Comparison of ENCODE assay signal across 40 cellular contexts in the genomic region with DNA sequence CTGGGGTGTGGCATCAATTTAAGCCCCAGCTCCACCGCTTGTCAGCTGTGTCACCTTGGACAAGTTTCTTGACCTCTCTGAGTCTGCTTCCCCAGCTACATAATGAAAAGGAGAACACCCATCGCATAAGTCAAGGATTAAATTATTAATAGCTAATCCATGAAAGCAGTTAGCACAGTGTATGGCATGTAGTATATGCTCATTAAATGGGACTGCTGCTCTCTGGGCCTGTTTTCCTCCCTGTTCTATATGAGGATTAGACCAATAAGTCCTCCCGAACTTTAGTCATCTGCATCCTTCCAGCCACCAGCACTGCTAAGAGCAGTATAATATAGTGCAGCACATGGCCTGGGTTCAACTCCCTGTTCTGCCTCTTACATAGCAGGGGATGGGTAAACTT. TPM values are rescaled to one million over a fixed set of nuclear protein-coding genes. Genes with fewer than 3 reads are reported as not detected.
"Had no signal": no experiment of that assay in that cellular context is flagged by ENCODE, and none has a peak within 500 bp of the region (broad histone marks: within the 10 kb centered on the region; RNA-seq: fewer than 3 reads in every experiment).

No MANE protein-coding gene starts in this region.

- H3K27ac ChIP-seq: adrenal gland, body of pancreas, brain microvascular endothelial cell, breast epithelium, VCaP had no signal

- H3K27me3 ChIP-seq: adrenal gland, body of pancreas, breast epithelium had no signal

- H3K27me3 Mint-ChIP-seq: activated CD4-positive, alpha-beta memory T cell treated with anti-CD3 and anti-CD28 coated beads for 36 hours; activated CD4-positive, alpha-beta T cell treated with anti-CD3 and anti-CD28 coated beads, Interleukin-2, amount 10 ng/mL, durations not matched to agents 24 days and 14 days; activated CD8-positive, alpha-beta T cell treated with anti-CD3 and anti-CD28 coated beads for 36 hours; activated naive CD8-positive, alpha-beta T cell treated with anti-CD3 and anti-CD28 coated beads for 36 hours; activated T-helper 17 cell treated with anti-CD3 and anti-CD28 coated beads, Interleukin-2, amount 50 U/mL, for 72 hours had no signal

- ATAC-seq: activated CD8-positive, alpha-beta T cell treated with anti-CD3 and anti-CD28 coated beads for 36 hours; activated naive CD4-positive, alpha-beta T cell treated with anti-CD3 and anti-CD28 coated beads, Interleukin-2, amount 50 U/mL, for 72 hours; activated T-cell treated with anti-CD3 and anti-CD28 coated beads, Interleukin-2, amount 50 U/mL, for 4 hours; activated T-cell treated with anti-CD3 and anti-CD28 coated beads, Interleukin-2, amount 50 U/mL, for 72 hours; activated T-helper 17 cell treated with anti-CD3 and anti-CD28 coated beads, Interleukin-2, amount 50 U/mL, for 72 hours; body of pancreas; T-cell had no signal

- H3K9me3 ChIP-seq: adrenal gland, body of pancreas, breast epithelium had no signal

- FAIRE-seq: astrocyte, TTC549 had no signal

- H3K36me3 Mint-ChIP-seq: activated naive CD4-positive, alpha-beta T cell treated with anti-CD3 and anti-CD28 coated beads, Interleukin-2, amount 50 U/mL, for 72 hours; activated naive CD8-positive, alpha-beta T cell treated with anti-CD3 and anti-CD28 coated beads for 36 hours had no signal

- H3K4me3 Mint-ChIP-seq: activated B cell treated with CpG ODN at 0.5 μM for 24 hours; activated CD4-positive, alpha-beta memory T cell treated with anti-CD3 and anti-CD28 coated beads for 36 hours; activated CD4-positive, alpha-beta T cell treated with anti-CD3 and anti-CD28 coated beads, Interleukin-2, amount 10 ng/mL, durations not matched to agents 24 days and 14 days; activated CD8-positive, alpha-beta T cell treated with anti-CD3 and anti-CD28 coated beads for 36 hours; activated naive CD4-positive, alpha-beta T cell treated with anti-CD3 and anti-CD28 coated beads for 36 hours; activated naive CD8-positive, alpha-beta T cell treated with anti-CD3 and anti-CD28 coated beads for 36 hours; activated T-cell treated with anti-CD3 and anti-CD28 coated beads, Interleukin-2, amount 50 U/mL, for 4 hours; activated T-cell treated with anti-CD3 and anti-CD28 coated beads, Interleukin-2, amount 50 U/mL, for 72 hours; activated T-helper 1 cell treated with anti-CD3 and anti-CD28 coated beads, Interleukin-12 subunit alpha, Interleukin-12 subunit beta, Interleukin-2, Interleukin-4 antibody, amounts not matched to agents 30 ng/mL and 10 ng/mL and 1 ng/mL, durations not matched to agents 14 hours and 24 hours and 36 hours; activated T-helper 17 cell treated with anti-CD3 and anti-CD28 coated beads, Interleukin-2, amount 50 U/mL, for 72 hours; T-cell; T-helper 2 cell treated with Interferon-gamma antibody and Interleukin-4, amounts not matched to agents 5 μg/mL and 100 μg/mL, for 36 hours had no signal

- H3K4me3 ChIP-seq: adrenal gland, body of pancreas, breast epithelium had no signal

- H3K4me1 Mint-ChIP-seq: activated naive CD8-positive, alpha-beta T cell treated with anti-CD3 and anti-CD28 coated beads for 36 hours; activated T-helper 17 cell treated with anti-CD3 and anti-CD28 coated beads, Interleukin-2, amount 50 U/mL, for 72 hours; T-cell had no signal

- H3K27ac Mint-ChIP-seq: activated B cell treated with CpG ODN at 0.5 μM for 24 hours; activated CD4-positive, alpha-beta memory T cell treated with anti-CD3 and anti-CD28 coated beads for 36 hours; activated CD4-positive, alpha-beta T cell treated with anti-CD3 and anti-CD28 coated beads, Interleukin-2, amount 10 ng/mL, durations not matched to agents 24 days and 14 days; activated CD8-positive, alpha-beta T cell treated with anti-CD3 and anti-CD28 coated beads for 36 hours; activated naive CD4-positive, alpha-beta T cell treated with anti-CD3 and anti-CD28 coated beads for 36 hours; activated naive CD4-positive, alpha-beta T cell treated with anti-CD3 and anti-CD28 coated beads, Interleukin-2, amount 50 U/mL, for 72 hours; activated naive CD8-positive, alpha-beta T cell treated with anti-CD3 and anti-CD28 coated beads for 36 hours; activated T-cell treated with anti-CD3 and anti-CD28 coated beads, Interleukin-2, amount 50 U/mL, for 72 hours; activated T-helper 1 cell treated with anti-CD3 and anti-CD28 coated beads, Interleukin-12 subunit alpha, Interleukin-12 subunit beta, Interleukin-2, Interleukin-4 antibody, amounts not matched to agents 30 ng/mL and 10 ng/mL and 1 ng/mL, durations not matched to agents 14 hours and 24 hours and 36 hours; activated T-helper 17 cell treated with anti-CD3 and anti-CD28 coated beads, Interleukin-2, amount 50 U/mL, for 72 hours; T-cell; T-helper 2 cell treated with Interferon-gamma antibody and Interleukin-4, amounts not matched to agents 5 μg/mL and 100 μg/mL, for 36 hours had no signal

- H3K9me3 Mint-ChIP-seq: activated B cell treated with CpG ODN at 0.5 μM for 24 hours; activated CD4-positive, alpha-beta memory T cell treated with anti-CD3 and anti-CD28 coated beads for 36 hours; activated CD4-positive, alpha-beta T cell treated with anti-CD3 and anti-CD28 coated beads, Interleukin-2, amount 10 ng/mL, durations not matched to agents 24 days and 14 days; activated CD8-positive, alpha-beta T cell treated with anti-CD3 and anti-CD28 coated beads for 36 hours; activated naive CD4-positive, alpha-beta T cell treated with anti-CD3 and anti-CD28 coated beads for 36 hours; activated naive CD4-positive, alpha-beta T cell treated with anti-CD3 and anti-CD28 coated beads, Interleukin-2, amount 50 U/mL, for 72 hours; activated naive CD8-positive, alpha-beta T cell treated with anti-CD3 and anti-CD28 coated beads for 36 hours; activated T-cell treated with anti-CD3 and anti-CD28 coated beads, Interleukin-2, amount 50 U/mL, for 4 hours; activated T-cell treated with anti-CD3 and anti-CD28 coated beads, Interleukin-2, amount 50 U/mL, for 72 hours; activated T-helper 1 cell treated with anti-CD3 and anti-CD28 coated beads, Interleukin-12 subunit alpha, Interleukin-12 subunit beta, Interleukin-2, Interleukin-4 antibody, amounts not matched to agents 30 ng/mL and 10 ng/mL and 1 ng/mL, durations not matched to agents 14 hours and 24 hours and 36 hours; activated T-helper 17 cell treated with anti-CD3 and anti-CD28 coated beads, Interleukin-2, amount 50 U/mL, for 72 hours; T-cell; T-helper 2 cell treated with Interferon-gamma antibody and Interleukin-4, amounts not matched to agents 5 μg/mL and 100 μg/mL, for 36 hours had no signal

- H3K36me3 ChIP-seq: adrenal gland, brain microvascular endothelial cell, breast epithelium had no signal

- H3K4me1 ChIP-seq: adrenal gland, breast epithelium had no signal

- DNase-seq: activated B cell treated with CpG ODN at 0.5 μM for 24 hours; activated CD4-positive, alpha-beta memory T cell treated with anti-CD3 and anti-CD28 coated beads for 36 hours; activated CD4-positive, alpha-beta T cell treated with anti-CD3 and anti-CD28 coated beads for 4 hours; activated CD4-positive, alpha-beta T cell treated with anti-CD3 and anti-CD28 coated beads, Interleukin-2, amount 10 ng/mL, durations not matched to agents 24 days and 14 days; activated CD4-positive, alpha-beta T cell treated with anti-CD3 and anti-CD28 coated beads, Interleukin-2, amount 50 U/mL, for 1 hour; activated CD4-positive, alpha-beta T cell treated with anti-CD3 and anti-CD28 coated beads, Interleukin-2, amount 50 U/mL, for 4 hours; activated CD4-positive, CD25-positive, alpha-beta regulatory T cell treated with anti-CD3 and anti-CD28 coated beads, Interleukin-2, amount 50 U/mL, for 72 hours; activated CD8-positive, alpha-beta memory T cell treated with anti-CD3 and anti-CD28 coated beads, Interleukin-2, amount 50 U/mL, for 4 hours; activated CD8-positive, alpha-beta T cell treated with anti-CD3 and anti-CD28 coated beads for 36 hours; activated effector memory CD4-positive, alpha-beta T cell treated with anti-CD3 and anti-CD28 coated beads, Interleukin-2, amount 50 U/mL, for 16 hours; activated gamma-delta T cell treated with Interleukin-2 at 50 U/mL for 16 hours; activated naive CD4-positive, alpha-beta T cell; activated naive CD4-positive, alpha-beta T cell treated with anti-CD3 and anti-CD28 coated beads for 36 hours; activated naive CD4-positive, alpha-beta T cell treated with anti-CD3 and anti-CD28 coated beads, Interleukin-2, amount 50 U/mL, for 16 hours; activated naive CD8-positive, alpha-beta T cell treated with anti-CD3 and anti-CD28 coated beads for 36 hours; activated T-cell treated with anti-CD3 and anti-CD28 coated beads for 4 hours; activated T-cell treated with anti-CD3 and anti-CD28 coated beads, Interleukin-2, amount 50 U/mL, for 1 hour; activated T-cell treated with anti-CD3 and anti-CD28 coated beads, Interleukin-2, amount 50 U/mL, for 4 hours; activated T-cell treated with anti-CD3 and anti-CD28 coated beads, Interleukin-2, amount 50 U/mL, for 72 hours; adrenal gland; amniotic stem cell; body of pancreas; brain microvascular endothelial cell; central memory CD4-positive, alpha-beta T cell; T-cell; T-helper 2 cell; T-helper 9 cell had no signal

RNA-seq across cellular contexts. Expression of a gene that starts 19.7 kb away (rescaled TPM):
- total RNA-seq: cerebellum had no signal

RNA-seq across cellular contexts. Expression of a gene that starts 31.1 kb away (rescaled TPM):
- total RNA-seq: activated CD4-positive, alpha-beta memory T cell treated with anti-CD3 and anti-CD28 coated beads for 36 hours; activated CD4-positive, alpha-beta T cell treated with anti-CD3 and anti-CD28 coated beads, Interleukin-2, amount 10 ng/mL, durations not matched to agents 24 days and 14 days; activated CD8-positive, alpha-beta memory T cell treated with anti-CD3 and anti-CD28 coated beads for 36 hours; activated CD8-positive, alpha-beta T cell treated with anti-CD3 and anti-CD28 coated beads for 36 hours; activated naive CD4-positive, alpha-beta T cell treated with anti-CD3 and anti-CD28 coated beads for 36 hours; activated naive CD4-positive, alpha-beta T cell treated with anti-CD3 and anti-CD28 coated beads, Interleukin-2, amount 50 U/mL, for 72 hours; activated naive CD8-positive, alpha-beta T cell treated with anti-CD3 and anti-CD28 coated beads for 36 hours; activated T-cell treated with anti-CD3 and anti-CD28 coated beads, Interleukin-2, amount 50 U/mL, for 4 hours; activated T-cell treated with anti-CD3 and anti-CD28 coated beads, Interleukin-2, amount 50 U/mL, for 72 hours; activated T-helper 1 cell treated with anti-CD3 and anti-CD28 coated beads, Interleukin-12 subunit alpha, Interleukin-12 subunit beta, Interleukin-2, Interleukin-4 antibody, amounts not matched to agents 30 ng/mL and 10 ng/mL and 1 ng/mL, durations not matched to agents 14 hours and 24 hours and 36 hours; activated T-helper 17 cell treated with anti-CD3 and anti-CD28 coated beads, Interleukin-2, amount 50 U/mL, for 72 hours; adrenal gland; aorta; astrocyte; cardiac septum; cerebellum; T-helper 1 cell treated with Interleukin-12 subunit alpha and Interleukin-12 subunit beta and Interleukin-4 antibody, amounts not matched to agents 30 ng/mL and 1 ng/mL, for 36 hours had no signal
